ENCODE assay signal across 12 cellular contexts in the genomic region with DNA sequence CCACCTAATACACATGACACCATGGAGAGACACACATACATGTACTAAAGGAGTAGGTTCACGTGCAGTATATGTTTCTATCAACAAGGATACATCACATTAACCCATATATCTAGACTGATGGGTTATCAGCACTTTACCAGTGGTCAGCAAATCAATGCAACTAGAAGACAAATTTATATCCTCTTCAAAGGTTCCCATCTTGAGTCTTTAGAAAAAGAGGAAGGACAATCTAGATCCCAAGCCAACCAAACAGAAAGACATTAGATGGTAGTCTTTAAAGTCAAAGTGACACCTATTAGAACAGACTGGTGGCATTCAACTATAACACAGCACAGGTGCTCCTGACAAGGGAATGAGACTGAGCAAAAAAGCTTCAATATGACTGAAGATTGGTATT. TPM values are rescaled to one million over a fixed set of nuclear protein-coding genes. Genes with fewer than 3 reads are reported as not detected.
DNase-seq lines count a peak whose midpoint lies in the region; ATAC-seq and TF ChIP-seq lines count a peak whose summit lies in the region.
"Had no signal": no experiment of that assay in that cellular context is flagged by ENCODE, and none has a peak within 500 bp of the region (broad histone marks: within the 10 kb centered on the region; RNA-seq: fewer than 3 reads in every experiment).

No MANE protein-coding gene starts in this region.

- H3K79me1 ChIP-seq in neuronal stem cell (ENCODE audit: low read depth, low read length) = no peaks in the 10 kb centered on the region

- H4K8ac ChIP-seq in neuronal stem cell (ENCODE audit: low read depth, low read length) = no peak overlapping the region

- H3K4me3 Mint-ChIP-seq in activated CD4-positive, alpha-beta T cell treated with anti-CD3 and anti-CD28 coated beads, Interleukin-2, amount 10 ng/mL, durations not matched to agents 24 days and 14 days = peak overlapping the region; percentile 69
- H3K4me3 Mint-ChIP-seq in activated CD8-positive, alpha-beta T cell treated with anti-CD3 and anti-CD28 coated beads for 36 hours = no peak overlapping the region

- H3K27ac Mint-ChIP-seq in activated CD4-positive, alpha-beta T cell treated with anti-CD3 and anti-CD28 coated beads, Interleukin-2, amount 10 ng/mL, durations not matched to agents 24 days and 14 days = peak overlapping the region; percentile 92
- H3K27ac Mint-ChIP-seq in activated CD8-positive, alpha-beta T cell treated with anti-CD3 and anti-CD28 coated beads for 36 hours = peak overlapping the region; percentile 78

- H3K23ac ChIP-seq in neuronal stem cell (ENCODE audit: low read depth, low read length, poor library complexity) = no peak overlapping the region

- no peak overlapping the region for H2BK120ac ChIP-seq in neuronal stem cell (ENCODE audit: low read depth, low read length)

- no peaks in the 10 kb centered on the region for H3K36me3 ChIP-seq in neuronal stem cell (replicated peaks in 1 of 2; ENCODE audit: control insufficient read depth in 2 of 2, insufficient read depth in 2 of 2, low read length in 2 of 2)
- H3K36me3 ChIP-seq: upper lobe of right lung had no signal

- no peaks in the 10 kb centered on the region for H3K27me3 ChIP-seq in neuronal stem cell (ENCODE audit: control insufficient read depth in 3 of 3, insufficient read depth in 3 of 3, low read depth in 1 of 3, low read length in 3 of 3)
- H3K27me3 ChIP-seq: upper lobe of right lung had no signal

- peak overlapping the region; percentile 35 for H2AFZ ChIP-seq in neuronal stem cell (ENCODE audit: low read length)

- H3K9me3 ChIP-seq in neuronal stem cell (replicated peaks in 1 of 2; ENCODE audit: control insufficient read depth in 2 of 2, insufficient read depth in 1 of 2, low read depth in 1 of 2, low read length in 2 of 2) = no peaks in the 10 kb centered on the region
- H3K9me3 ChIP-seq: upper lobe of right lung had no signal

- no peak overlapping the region for H3K18ac ChIP-seq in neuronal stem cell (ENCODE audit: low read length)

- H2BK5ac ChIP-seq in neuronal stem cell (ENCODE audit: low read length) = no peak overlapping the region

- peak; percentile 38 for ATAC-seq in HG03354 (IDR thresholded peaks at IDR 0.05; ENCODE audit: poor library complexity, severe bottlenecking, unreplicated experiment)
- no peak for ATAC-seq in activated CD8-positive, alpha-beta T cell treated with anti-CD3 and anti-CD28 coated beads for 36 hours
- no peak for ATAC-seq in HG03025 (IDR thresholded peaks at IDR 0.05; ENCODE audit: low FRiP score, unreplicated experiment)
- ATAC-seq: upper lobe of right lung had no signal

- no peak overlapping the region for H3K4me3 ChIP-seq in neuronal stem cell (ENCODE audit: low read length in 2 of 2)
- H3K4me3 ChIP-seq: coronary artery, upper lobe of right lung had no signal

- H3K4me1 ChIP-seq in neuronal stem cell (ENCODE audit: control insufficient read depth in 2 of 2, insufficient read depth in 1 of 2, low read depth in 1 of 2, low read length in 2 of 2) = peaks cover 0 to 6% of the 10 kb centered on the region in 2 donors

- CTCF ChIA-PET in activated CD8-positive, alpha-beta T cell treated with anti-CD3 and anti-CD28 coated beads for 36 hours (lab: Charles Lee) = interaction anchor here (1.3 to 1.4 kb wide), 3 partner anchors 9 to 18 kb away, joined by 3 to 8 read pairs (median 4); no protein-coding TSS in a partner anchor

- no peaks in the 10 kb centered on the region for H3K9me3 Mint-ChIP-seq in activated CD4-positive, alpha-beta T cell treated with anti-CD3 and anti-CD28 coated beads, Interleukin-2, amount 10 ng/mL, durations not matched to agents 24 days and 14 days
- H3K9me3 Mint-ChIP-seq in activated CD8-positive, alpha-beta T cell treated with anti-CD3 and anti-CD28 coated beads for 36 hours = no peaks in the 10 kb centered on the region

- intact Hi-C loops in activated CD4-positive, alpha-beta T cell treated with anti-CD3 and anti-CD28 coated beads, Interleukin-2, amount 10 ng/mL, durations not matched to agents 24 days and 14 days (cut with micrococcal nuclease) = loop anchor here (1.0 kb wide), 1 partner anchor 12 kb away; no protein-coding TSS in a partner anchor
- intact Hi-C loops in activated CD8-positive, alpha-beta T cell treated with anti-CD3 and anti-CD28 coated beads for 36 hours (cut with micrococcal nuclease) = no loop called here

- no peak overlapping the region for H2AK5ac ChIP-seq in neuronal stem cell (ENCODE audit: low read depth, low read length)

- DNase-seq in activated CD4-positive, alpha-beta T cell treated with anti-CD3 and anti-CD28 coated beads, Interleukin-2, amount 10 ng/mL, durations not matched to agents 24 days and 14 days = no peak
- DNase-seq in activated CD4-positive, alpha-beta T cell treated with anti-CD3 and anti-CD28 coated beads for 1 hour = no peak
- DNase-seq in activated CD8-positive, alpha-beta T cell treated with anti-CD3 and anti-CD28 coated beads for 36 hours = no peak
- DNase-seq in neuronal stem cell (ENCODE audit: low spot score) (no peak), CD1c-positive myeloid dendritic cell (ENCODE audit: extremely low spot score) (no peak), Ammon's horn (ENCODE audit: low spot score) (no peak)
- DNase-seq: activated naive CD4-positive, alpha-beta T cell treated with Interleukin-2 at 50 U/mL for 16 hours; NCI-H1092; upper lobe of right lung had no signal

- no peak overlapping the region for H3K4me2 ChIP-seq in neuronal stem cell (ENCODE audit: insufficient read depth, low read length, poor library complexity, severe bottlenecking)

- no CpG with 5 or more reads among the region's 1 CpG for WGBS in neuronal stem cell (ENCODE audit: extremely low coverage in 2 of 2, insufficient read length in 2 of 2, insufficient replicate concordance in 1 of 2), 2 donors

- H3K4me1 Mint-ChIP-seq in activated CD4-positive, alpha-beta T cell treated with anti-CD3 and anti-CD28 coated beads, Interleukin-2, amount 10 ng/mL, durations not matched to agents 24 days and 14 days = peaks cover 38% of the 10 kb centered on the region
- H3K4me1 Mint-ChIP-seq in activated CD8-positive, alpha-beta T cell treated with anti-CD3 and anti-CD28 coated beads for 36 hours (ENCODE audit: low read depth) = peaks cover 51% of the 10 kb centered on the region

- peaks cover 13% of the 10 kb centered on the region for H3K36me3 Mint-ChIP-seq in activated CD4-positive, alpha-beta T cell treated with anti-CD3 and anti-CD28 coated beads, Interleukin-2, amount 10 ng/mL, durations not matched to agents 24 days and 14 days (ENCODE audit: low read depth)
- H3K36me3 Mint-ChIP-seq in activated CD8-positive, alpha-beta T cell treated with anti-CD3 and anti-CD28 coated beads for 36 hours (ENCODE audit: low read depth) = peaks cover 3% of the 10 kb centered on the region

- no peaks in the 10 kb centered on the region for H3K27me3 Mint-ChIP-seq in activated CD4-positive, alpha-beta T cell treated with anti-CD3 and anti-CD28 coated beads, Interleukin-2, amount 10 ng/mL, durations not matched to agents 24 days and 14 days
- no peaks in the 10 kb centered on the region for H3K27me3 Mint-ChIP-seq in activated CD8-positive, alpha-beta T cell treated with anti-CD3 and anti-CD28 coated beads for 36 hours

- no peak overlapping the region for H2BK15ac ChIP-seq in neuronal stem cell (ENCODE audit: low read length)

- H3K27ac ChIP-seq in neuronal stem cell (replicated peaks; ENCODE audit: low read length) = no peak overlapping the region
- H3K27ac ChIP-seq: upper lobe of right lung had no signal

- H3K9ac ChIP-seq in neuronal stem cell (ENCODE audit: low read depth, low read length, poor library complexity) = no peak overlapping the region

- POLR2A ChIA-PET in activated CD8-positive, alpha-beta T cell treated with anti-CD3 and anti-CD28 coated beads for 36 hours (lab: Charles Lee) = interaction anchor here (0.8 to 6.5 kb wide), 4 partner anchors 8 to 70 kb away, joined by 4 to 56 read pairs (median 4); a partner anchor contains a TSS

- no peak for TF ChIP-seq CTCF in activated CD8-positive, alpha-beta T cell treated with anti-CD3 and anti-CD28 coated beads for 36 hours (IDR thresholded peaks at IDR 0.05)

- H3K4ac ChIP-seq in neuronal stem cell (ENCODE audit: low read length) = no peak overlapping the region

- no peak overlapping the region for H4K91ac ChIP-seq in neuronal stem cell (ENCODE audit: low read depth, low read length, poor library complexity)

- no peak overlapping the region for H2BK12ac ChIP-seq in neuronal stem cell (ENCODE audit: low read length)

- no peak overlapping the region for H3K14ac ChIP-seq in neuronal stem cell (ENCODE audit: low read length)

RNA-seq across cellular contexts. Expression of a gene that starts 13.8 kb away (rescaled TPM):
- 24.6 and 26.7 TPM in 2 replicates for total RNA-seq in activated CD4-positive, alpha-beta T cell treated with anti-CD3 and anti-CD28 coated beads, Interleukin-2, amount 10 ng/mL, durations not matched to agents 24 days and 14 days
- total RNA-seq in activated CD8-positive, alpha-beta T cell treated with anti-CD3 and anti-CD28 coated beads for 36 hours = 10 to 100 TPM; 31.2 to 33.9 TPM
- polyA plus RNA-seq in neuronal stem cell (2013, experiment 1 of 2) = 20.0 TPM
- polyA plus RNA-seq in neuronal stem cell (2013, experiment 2 of 2) = 19.5 TPM
